Comparison of ENCODE assay signal across 1 cellular context in the genomic region with DNA sequence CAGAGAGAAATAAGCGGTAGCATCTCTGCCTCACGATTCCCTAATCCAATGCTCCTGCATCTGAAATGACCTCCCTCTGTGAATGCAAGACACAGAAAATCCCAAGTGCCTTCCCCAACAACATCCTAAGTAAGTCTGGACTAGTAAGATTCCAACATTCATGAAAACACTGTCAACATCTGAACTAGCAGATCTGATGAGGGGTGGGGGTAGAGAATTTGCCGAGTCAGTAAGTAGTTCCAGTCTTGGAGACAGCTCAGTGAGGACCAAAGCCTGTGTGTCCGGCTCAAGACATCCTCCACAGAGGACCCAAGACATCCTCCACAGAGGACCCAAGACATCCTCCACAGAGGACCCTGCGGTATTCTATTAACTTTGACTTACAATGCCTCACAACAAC.
TF ChIP-seq lines count a peak whose summit lies in the region.

No MANE protein-coding gene starts in this region.

TF ChIP-seq in HepG2, 621 proteins besides CTCF, POLR2A, EP300 and RAD21:
- peak; percentile 36 to 65; a peak in 3 of 4 replicates for TF ChIP-seq MAFK (conservative IDR thresholded peaks at IDR 0.05 in 1 of 2, IDR thresholded peaks at IDR 0.05 in 1 of 2; ENCODE audit: low read length in 2 of 2)
- peak; percentile 45; the same call in 1 of the 2 replicates for TF ChIP-seq MAFF (IDR thresholded peaks at IDR 0.05; ENCODE audit: low read depth, low read length)
